ENCODE assay signal across 11 cellular contexts in genomic region chr4:166662266-166662843, GRCh38.
DNase-seq lines count a peak whose midpoint lies in the region; ATAC-seq and TF ChIP-seq lines count a peak whose summit lies in the region.
"Had no signal": no experiment of that assay in that cellular context is flagged by ENCODE, and none has a peak within 500 bp of the region (broad histone marks: within the 10 kb centered on the region; RNA-seq: fewer than 3 reads in every experiment).

No MANE protein-coding gene starts in this region.

- TF ChIP-seq POLR2A in GM18505 (IDR thresholded peaks at IDR 0.05; ENCODE audit: borderline replicate concordance, extremely low read depth, insufficient read depth, insufficient read length), result no peak

- H3K36me3 Mint-ChIP-seq in activated CD8-positive, alpha-beta T cell treated with anti-CD3 and anti-CD28 coated beads, Interleukin-2, amount 10 ng/mL, durations not matched to agents 7 days and 5 days (ENCODE audit: low read depth), result no peaks in the 10 kb centered on the region

- no peak overlapping the region for H3K27ac Mint-ChIP-seq in activated CD8-positive, alpha-beta T cell treated with anti-CD3 and anti-CD28 coated beads, Interleukin-2, amount 10 ng/mL, durations not matched to agents 7 days and 5 days
- H3K27ac Mint-ChIP-seq: B cell had no signal

- ATAC-seq in GM18505 (IDR thresholded peaks at IDR 0.05; ENCODE audit: unreplicated experiment), result peak; percentile 97
- ATAC-seq in GM21367 (IDR thresholded peaks at IDR 0.05; ENCODE audit: unreplicated experiment), result peak; percentile 90
- peak; percentile 93 for ATAC-seq in HG02981 (IDR thresholded peaks at IDR 0.05; ENCODE audit: unreplicated experiment)
- no peak for ATAC-seq in activated CD8-positive, alpha-beta T cell treated with anti-CD3 and anti-CD28 coated beads, Interleukin-2, amount 10 ng/mL, durations not matched to agents 7 days and 5 days

- H3K9me3 Mint-ChIP-seq in activated CD8-positive, alpha-beta T cell treated with anti-CD3 and anti-CD28 coated beads, Interleukin-2, amount 10 ng/mL, durations not matched to agents 7 days and 5 days (ENCODE audit: insufficient read depth), result no peaks in the 10 kb centered on the region

- POLR2A ChIA-PET in activated CD8-positive, alpha-beta T cell treated with anti-CD3 and anti-CD28 coated beads, Interleukin-2, amount 10 ng/mL, durations not matched to agents 7 days and 5 days (lab: Charles Lee), result no interaction called here

- in situ Hi-C loops in KBM-7 (cut with MboI; ENCODE audit: low pct_unique_long_range_greater_than_20kb, low sequenced_read_pairs), result no loop called here

- DNase-seq in NCI-H748 treated with DMSO at 0.1 percent for 48 hours (lab: John Stamatoyannopoulos, UW) (peak; percentile 13), HCEC 1CT (no peak), NCI-H2171 treated with DMSO at 0.1 percent for 48 hours (lab: John Stamatoyannopoulos, UW) (no peak), KBM-7 (no peak)
- no peak for DNase-seq in activated CD8-positive, alpha-beta T cell treated with anti-CD3 and anti-CD28 coated beads, Interleukin-2, amount 10 ng/mL, durations not matched to agents 7 days and 5 days
- DNase-seq: aorta, NCI-H446 had no signal

- no peaks in the 10 kb centered on the region for H3K27me3 Mint-ChIP-seq in activated CD8-positive, alpha-beta T cell treated with anti-CD3 and anti-CD28 coated beads, Interleukin-2, amount 10 ng/mL, durations not matched to agents 7 days and 5 days (ENCODE audit: low read depth)
- H3K27me3 Mint-ChIP-seq: B cell had no signal

- no peak overlapping the region for H3K4me3 Mint-ChIP-seq in activated CD8-positive, alpha-beta T cell treated with anti-CD3 and anti-CD28 coated beads, Interleukin-2, amount 10 ng/mL, durations not matched to agents 7 days and 5 days
- H3K4me3 Mint-ChIP-seq: B cell had no signal

- H3K4me1 Mint-ChIP-seq in activated CD8-positive, alpha-beta T cell treated with anti-CD3 and anti-CD28 coated beads, Interleukin-2, amount 10 ng/mL, durations not matched to agents 7 days and 5 days (ENCODE audit: low read depth), result no peaks in the 10 kb centered on the region
- H3K4me1 Mint-ChIP-seq: B cell had no signal

- CTCF ChIA-PET in activated CD8-positive, alpha-beta T cell treated with anti-CD3 and anti-CD28 coated beads, Interleukin-2, amount 10 ng/mL, durations not matched to agents 7 days and 5 days (lab: Charles Lee), result no interaction called here
